Comparison of ENCODE assay signal across 23 cellular contexts in the genomic region with DNA sequence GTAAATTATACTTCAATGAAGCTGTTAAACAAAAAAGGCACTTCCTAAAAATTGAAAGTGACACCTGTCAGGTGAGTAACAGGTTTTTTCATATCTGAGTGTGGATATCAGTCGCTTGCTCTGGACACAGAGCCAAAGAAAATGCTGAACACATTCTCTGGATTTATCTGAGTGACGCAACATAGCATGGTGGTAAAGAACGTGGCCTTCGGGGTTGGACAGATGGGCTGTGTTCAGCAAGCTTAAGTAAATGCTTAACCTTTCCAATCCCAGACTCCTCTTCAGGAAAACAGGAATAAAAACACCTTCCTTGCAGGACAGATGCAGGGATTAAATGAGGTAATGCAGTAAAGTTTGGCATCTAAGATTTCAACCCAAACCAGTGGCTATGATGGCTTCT.
"Had no signal": no experiment of that assay in that cellular context is flagged by ENCODE, and none has a peak within 500 bp of the region (broad histone marks: within the 10 kb centered on the region; RNA-seq: fewer than 3 reads in every experiment).

No MANE protein-coding gene starts in this region.

- H3K27me3 ChIP-seq: gastroesophageal sphincter, heart left ventricle, neutrophil, sigmoid colon, spleen, tibial artery had no signal

- H3K27ac ChIP-seq: gastroesophageal sphincter, heart left ventricle, lower lobe of right lung, neutrophil, sigmoid colon, spleen, tibial artery had no signal

- FAIRE-seq: colon, islet of Langerhans, urothelium cell line had no signal

- H3K9me3 ChIP-seq: gastroesophageal sphincter, heart left ventricle, lower lobe of right lung, neutrophil, sigmoid colon, spleen, tibial artery had no signal

- H3K4me3 ChIP-seq: gastroesophageal sphincter, heart left ventricle, lower lobe of right lung, sigmoid colon, spleen, tibial artery had no signal

- DNase-seq: activated CD4-positive, alpha-beta T cell treated with anti-CD3 and anti-CD28 coated beads, Interleukin-2, amount 50 U/mL, for 1 hour; activated CD4-positive, CD25-positive, alpha-beta regulatory T cell treated with anti-CD3 and anti-CD28 coated beads, Interleukin-2, amount 50 U/mL, for 72 hours; activated naive CD4-positive, alpha-beta T cell; activated naive CD8-positive, alpha-beta T cell treated with anti-CD3 and anti-CD28 coated beads for 36 hours; activated T-cell treated with anti-CD3 and anti-CD28 coated beads for 4 hours; amygdala; caudate nucleus; heart left ventricle; left cardiac atrium; lower lobe of right lung; sigmoid colon; spleen; stimulated activated CD8-positive, alpha-beta memory T cell treated with anti-CD3 and anti-CD28 coated beads, Interleukin-4, amount 100 ng/mL, for 48 hours; stimulated activated naive CD4-positive, alpha-beta T cell; T-helper 1 cell; T1000; tibial artery had no signal

- H3K36me3 ChIP-seq: gastroesophageal sphincter, heart left ventricle, lower lobe of right lung, neutrophil, sigmoid colon, spleen, tibial artery had no signal

- ATAC-seq: gastroesophageal sphincter; heart left ventricle; left cardiac atrium; lower lobe of right lung; natural killer cell treated with Interleukin-12 subunit alpha and Interleukin-12 subunit beta and Interleukin-15 and Interleukin-18, amount 100 ng/mL, for 72 hours had no signal
